Comparison of ENCODE assay signal across 12 cellular contexts in genomic region chr2:36544638-36545338, GRCh38. TPM values are rescaled to one million over a fixed set of nuclear protein-coding genes. Genes with fewer than 3 reads are reported as not detected.
DNase-seq lines count a peak whose midpoint lies in the region; ATAC-seq, FAIRE-seq and TF ChIP-seq lines count a peak whose summit lies in the region.
"Had no signal": no experiment of that assay in that cellular context is flagged by ENCODE, and none has a peak within 500 bp of the region (broad histone marks: within the 10 kb centered on the region; RNA-seq: fewer than 3 reads in every experiment).

No MANE protein-coding gene starts in this region.

- no peak for FAIRE-seq in pancreas (lab: Jason Lieb, UNC)
- FAIRE-seq: D721Med had no signal

- H3K36me3 ChIP-seq in GM23338 (ENCODE audit: insufficient read depth): peaks cover 19% of the 10 kb centered on the region
- H3K36me3 ChIP-seq in tibial artery: peaks cover 59 to 92% (median 76%) of the 10 kb centered on the region in 3 donors
- no peaks in the 10 kb centered on the region for H3K36me3 ChIP-seq in pancreas
- no peaks in the 10 kb centered on the region for H3K36me3 ChIP-seq in uterus

- no peak overlapping the region for H3K4me3 Mint-ChIP-seq in GM23338
- H3K4me3 Mint-ChIP-seq: activated B cell treated with CpG ODN at 0.5 μM for 24 hours; natural killer cell; stimulated activated naive CD8-positive, alpha-beta T cell treated with anti-CD3 and anti-CD28 coated beads, Interleukin-15, Interleukin-2, amounts not matched to agents 100 ng/mL and 50 ng/mL, for 24 hours had no signal

- H4K20me1 ChIP-seq in GM23338 (replicated peaks; ENCODE audit: insufficient read depth): peaks cover 5% of the 10 kb centered on the region

- H3K9me3 ChIP-seq in tibial artery (no peaks in the 10 kb centered on the region), pancreas (no peaks in the 10 kb centered on the region), uterus (no peaks in the 10 kb centered on the region)

- no peak overlapping the region for H2AFZ ChIP-seq in GM23338

- DNase-seq in GM23338 (ENCODE audit: low spot score) (no peak), SW480 (ENCODE audit: low spot score) (peak; percentile 4), fibroblast of the aortic adventitia (ENCODE audit: low read depth) (no peak), tibial artery (no peak), pancreas (no peak), uterus (no peak)
- DNase-seq in activated CD4-positive, alpha-beta T cell treated with anti-CD3 and anti-CD28 coated beads, Interleukin-2, amount 50 U/mL, for 1 hour: no peak
- DNase-seq: activated B cell treated with CpG ODN at 0.5 μM for 24 hours, dorsolateral prefrontal cortex, natural killer cell had no signal

- H3K27ac ChIP-seq in GM23338 (ENCODE audit: low read depth) (no peak overlapping the region; the same call in 1 of the 2 replicates), tibial artery (peak overlapping the region; percentile 11 to 14), pancreas (no peak overlapping the region), uterus (no peak overlapping the region)

- no peak overlapping the region for H3K4me2 ChIP-seq in GM23338

- no peak for TF ChIP-seq POLR2A in uterus (IDR thresholded peaks at IDR 0.05)

- no peak overlapping the region for H3K27ac Mint-ChIP-seq in GM23338
- H3K27ac Mint-ChIP-seq: activated B cell treated with CpG ODN at 0.5 μM for 24 hours; natural killer cell; stimulated activated naive CD8-positive, alpha-beta T cell treated with anti-CD3 and anti-CD28 coated beads, Interleukin-15, Interleukin-2, amounts not matched to agents 100 ng/mL and 50 ng/mL, for 24 hours had no signal

- peaks cover 2% of the 10 kb centered on the region for H3K27me3 Mint-ChIP-seq in GM23338 (ENCODE audit: insufficient read depth, low read depth, poor library complexity)
- H3K27me3 Mint-ChIP-seq: activated B cell treated with CpG ODN at 0.5 μM for 24 hours; stimulated activated naive CD8-positive, alpha-beta T cell treated with anti-CD3 and anti-CD28 coated beads, Interleukin-15, Interleukin-2, amounts not matched to agents 100 ng/mL and 50 ng/mL, for 24 hours had no signal

- H3K4me3 ChIP-seq in GM23338 (no peak overlapping the region), fibroblast of the aortic adventitia (ENCODE audit: low read depth, low read length) (no peak overlapping the region), tibial artery (no peak overlapping the region), pancreas (no peak overlapping the region), uterus (no peak overlapping the region)
- H3K4me3 ChIP-seq: dorsolateral prefrontal cortex had no signal

- H3K79me2 ChIP-seq in GM23338 (replicated peaks; ENCODE audit: insufficient read depth): no peaks in the 10 kb centered on the region

- TF ChIP-seq CTCF in GM23338 (conservative IDR thresholded peaks at IDR 0.05; ENCODE audit: low read depth in 2 of 2) (peak; percentile 27 to 56; a peak in 3 of 4 replicates), fibroblast of the aortic adventitia (IDR thresholded peaks at IDR 0.05; ENCODE audit: insufficient read depth, low read length) (peak; percentile 26), tibial artery (IDR thresholded peaks at IDR 0.05) (peak in 1 of 2 experiments; percentile 28), pancreas (IDR thresholded peaks at IDR 0.05) (no peak), uterus (IDR thresholded peaks at IDR 0.05) (no peak)

- ATAC-seq in GM23338 (no peak), pancreas (no peak)
- ATAC-seq: natural killer cell had no signal

- peaks cover 40% of the 10 kb centered on the region for H3K36me3 Mint-ChIP-seq in GM23338 (ENCODE audit: low read depth)

- H3K4me1 ChIP-seq in GM23338 (ENCODE audit: insufficient read depth) (no peaks in the 10 kb centered on the region), tibial artery (peaks cover 0 to 18% (median 1%) of the 10 kb centered on the region in 4 donors), pancreas (no peaks in the 10 kb centered on the region), uterus (peaks cover 0 to 3% of the 10 kb centered on the region in 2 donors)

- no peaks in the 10 kb centered on the region for H3F3A ChIP-seq in GM23338 (replicated peaks; ENCODE audit: low read depth)

- WGBS in pancreas, 2 donors: 84 to 88% methylated on average over 6 of the region's 6 CpGs

- no peaks in the 10 kb centered on the region for H3K9me2 ChIP-seq in GM23338 (ENCODE audit: insufficient read depth)

- no peaks in the 10 kb centered on the region for H3K4me1 Mint-ChIP-seq in GM23338
- H3K4me1 Mint-ChIP-seq: activated B cell treated with CpG ODN at 0.5 μM for 24 hours had no signal

- intact Hi-C loops in tibial artery (cut with DNase I; ENCODE audit: low total_unique reads): no loop called here
- intact Hi-C loops in pancreas (cut with DNase I): no loop called here
- intact Hi-C loops in uterus (cut with DNase I; ENCODE audit: low total_unique reads): no loop called here

- H3K27me3 ChIP-seq in GM23338 (ENCODE audit: insufficient read depth) (no peaks in the 10 kb centered on the region), tibial artery (no peaks in the 10 kb centered on the region), pancreas (no peaks in the 10 kb centered on the region), uterus (no peaks in the 10 kb centered on the region)
- H3K27me3 ChIP-seq: dorsolateral prefrontal cortex had no signal

- no peaks in the 10 kb centered on the region for H3K9me3 Mint-ChIP-seq in GM23338
- H3K9me3 Mint-ChIP-seq: activated B cell treated with CpG ODN at 0.5 μM for 24 hours; natural killer cell; stimulated activated naive CD8-positive, alpha-beta T cell treated with anti-CD3 and anti-CD28 coated beads, Interleukin-15, Interleukin-2, amounts not matched to agents 100 ng/mL and 50 ng/mL, for 24 hours had no signal

TF ChIP-seq in GM23338, 12 proteins besides CTCF, POLR2A, EP300 and RAD21:
- TF ChIP-seq CREB1 (CRISPR knock-in tag; IDR thresholded peaks at IDR 0.05; ENCODE audit: low read depth) (no peak), JUNB (IDR thresholded peaks at IDR 0.05; ENCODE audit: unreplicated experiment) (no peak), STAT1 (IDR thresholded peaks at IDR 0.05; ENCODE audit: unreplicated experiment) (no peak), NANOG (IDR thresholded peaks at IDR 0.05; ENCODE audit: borderline replicate concordance) (no peak), ZNF331 (CRISPR knock-in tag; IDR thresholded peaks at IDR 0.05; ENCODE audit: low read depth) (no peak), EZH2phosphoT487 (IDR thresholded peaks at IDR 0.05; ENCODE audit: unreplicated experiment) (no peak), ETS1 (IDR thresholded peaks at IDR 0.05) (no peak), REST (IDR thresholded peaks at IDR 0.05; ENCODE audit: unreplicated experiment) (no peak), EZH2 (IDR thresholded peaks at IDR 0.05; ENCODE audit: low read depth, unreplicated experiment) (no peak)
TF ChIP-seq in GM23338: peak in this region for 0.

RNA-seq across cellular contexts. Expression of gene FEZ2, which starts 53.2 kb away (rescaled TPM):
- 25.9 and 28.0 TPM in 2 replicates for total RNA-seq in GM23338 (2014; rRNA removed; shearing (Covaris generic))
- polyA plus RNA-seq in GM23338 (2016; fragmentation: Nextera tagmentation; extraction: Ambion mirVana) (32.9 and 35.9 TPM in 2 replicates), pancreas (10 to 100 TPM in 1 of 2 donors, 1 to 10 TPM in 1; 7.9 to 15.0 TPM)
- total RNA-seq in fibroblast of the aortic adventitia (ENCODE audit: low replicate concordance) (62.8 and 93.5 TPM in 2 replicates), pancreas (10 to 100 TPM in 2 of 6 donors, 1 to 10 TPM in 4; 7.0 to 18.2 (median 9.4) TPM), uterus (10 to 100 TPM; 27.9 to 66.6 (median 39.7) TPM)

Comparison
In these comparisons a context has a peak if more than half of its experiments do, and no peak if none do; other contexts are left out.
1. H3K27ac ChIP-seq: peak in tibial artery (2 of 2); none in GM23338 (single experiment), pancreas (0 of 4) and uterus (0 of 2).
2. CTCF ChIP-seq: peak in GM23338 (2 of 2) and fibroblast of the aortic adventitia (single experiment); none in pancreas (0 of 4) and uterus (0 of 4).